ENCODE assay signal across 17 cellular contexts in genomic region chr4:168621806-168622589, GRCh38.
A peak's percentile ranks its signal among the peaks of the same experiment; 100 is the strongest.
DNase-seq lines count a peak whose midpoint lies in the region; ATAC-seq and TF ChIP-seq lines count a peak whose summit lies in the region.
"Had no signal": no experiment of that assay in that cellular context is flagged by ENCODE, and none has a peak within 500 bp of the region (broad histone marks: within the 10 kb centered on the region; RNA-seq: fewer than 3 reads in every experiment).

No MANE protein-coding gene starts in this region.

- H3K4me3 ChIP-seq in right cardiac atrium (ENCODE audit: low read length) (no peak overlapping the region), astrocyte of the spinal cord (ENCODE audit: low read depth, low read length) (no peak overlapping the region), gastroesophageal sphincter (no peak overlapping the region)
- H3K4me3 ChIP-seq: lower lobe of right lung had no signal

- H3K27ac ChIP-seq in right cardiac atrium (ENCODE audit: low read length): peak overlapping the region; percentile 33
- peak overlapping the region; percentile 53 to 69 (median 62) for H3K27ac ChIP-seq in gastroesophageal sphincter
- H3K27ac ChIP-seq: lower lobe of right lung had no signal

- H3K4me1 ChIP-seq in right cardiac atrium (ENCODE audit: control insufficient read depth, insufficient read depth, low read length) (no peaks in the 10 kb centered on the region), gastroesophageal sphincter (peaks cover 2 to 23% (median 4%) of the 10 kb centered on the region in 3 donors)
- H3K4me1 ChIP-seq: lower lobe of right lung had no signal

- H3K9me3 ChIP-seq in right cardiac atrium (ENCODE audit: control insufficient read depth, low read length) (no peaks in the 10 kb centered on the region), gastroesophageal sphincter (no peaks in the 10 kb centered on the region)
- H3K9me3 ChIP-seq: lower lobe of right lung had no signal

- 81% methylated on average over 9 of the region's 9 CpGs for WGBS in right cardiac atrium
- WGBS in gastroesophageal sphincter (ENCODE audit: low coverage in 1 of 2), 2 donors: 68 to 69% methylated on average over 7 to 9 of the region's 9 CpGs

- intact Hi-C loops in right cardiac atrium (cut with DNase I): no loop called here
- intact Hi-C loops in cardiac septum (cut with DNase I): no loop called here

- TF ChIP-seq POLR2A in gastroesophageal sphincter (IDR thresholded peaks at IDR 0.05): no peak

- TF ChIP-seq EP300 in gastroesophageal sphincter (IDR thresholded peaks at IDR 0.05): no peak

- no peaks in the 10 kb centered on the region for H3K27me3 ChIP-seq in right cardiac atrium (ENCODE audit: control insufficient read depth, insufficient read depth)
- no peaks in the 10 kb centered on the region for H3K27me3 ChIP-seq in gastroesophageal sphincter

- DNase-seq in right cardiac atrium: no peak
- DNase-seq in cardiac septum (ENCODE audit: low spot score): no peak
- DNase-seq in astrocyte of the spinal cord (ENCODE audit: low read depth, low spot score): peak; percentile 94
- peak; percentile 54 for DNase-seq in stromal cell of bone marrow (ENCODE audit: low read depth)
- no peak for DNase-seq in SKM-1 treated with dmso at 0.1 percent for 144 hours (lab: John Stamatoyannopoulos, UW; ENCODE audit: unreplicated experiment)
- DNase-seq: ACHN; activated CD4-positive, CD25-positive, alpha-beta regulatory T cell; activated naive CD4-positive, alpha-beta T cell treated with anti-CD3 and anti-CD28 coated beads for 36 hours; lower lobe of right lung; NCI-H524 treated with DMSO at 0.1 percent for 48 hours; small intestine; stimulated activated naive CD8-positive, alpha-beta T cell treated with anti-CD3 and anti-CD28 coated beads, Interleukin-15, amount 100 ng/mL, for 72 hours; T-helper 1 cell had no signal

- H3K36me3 ChIP-seq in gastroesophageal sphincter: no peaks in the 10 kb centered on the region
- H3K36me3 ChIP-seq: lower lobe of right lung had no signal

- in situ Hi-C loops in astrocyte of the spinal cord (cut with HindIII; ENCODE audit: low sequenced_read_pairs): no loop called here

- ATAC-seq in right cardiac atrium (no peak), gastroesophageal sphincter (peak; percentile 73), HG02840 (IDR thresholded peaks at IDR 0.05; ENCODE audit: low FRiP score, unreplicated experiment) (no peak), GM19035 (IDR thresholded peaks at IDR 0.05; ENCODE audit: unreplicated experiment) (no peak)
- ATAC-seq: HCT116; lower lobe of right lung; stimulated activated naive CD8-positive, alpha-beta T cell treated with anti-CD3 and anti-CD28 coated beads, Interleukin-15, amount 100 ng/mL, for 72 hours had no signal

- TF ChIP-seq CTCF in astrocyte of the spinal cord (IDR thresholded peaks at IDR 0.05; ENCODE audit: low read depth, low read length) (no peak), gastroesophageal sphincter (IDR thresholded peaks at IDR 0.05) (no peak)

Comparison
In these comparisons a context has a peak if more than half of its experiments do, and no peak if none do; other contexts are left out.
1. DNase-seq: peak in astrocyte of the spinal cord (single experiment) and stromal cell of bone marrow (single experiment); none in right cardiac atrium (0 of 3), cardiac septum (single experiment) and SKM-1 treated with dmso at 0.1 percent for 144 hours (single experiment).